8 cellular contexts compared by ENCODE assay signal in the genomic region with DNA sequence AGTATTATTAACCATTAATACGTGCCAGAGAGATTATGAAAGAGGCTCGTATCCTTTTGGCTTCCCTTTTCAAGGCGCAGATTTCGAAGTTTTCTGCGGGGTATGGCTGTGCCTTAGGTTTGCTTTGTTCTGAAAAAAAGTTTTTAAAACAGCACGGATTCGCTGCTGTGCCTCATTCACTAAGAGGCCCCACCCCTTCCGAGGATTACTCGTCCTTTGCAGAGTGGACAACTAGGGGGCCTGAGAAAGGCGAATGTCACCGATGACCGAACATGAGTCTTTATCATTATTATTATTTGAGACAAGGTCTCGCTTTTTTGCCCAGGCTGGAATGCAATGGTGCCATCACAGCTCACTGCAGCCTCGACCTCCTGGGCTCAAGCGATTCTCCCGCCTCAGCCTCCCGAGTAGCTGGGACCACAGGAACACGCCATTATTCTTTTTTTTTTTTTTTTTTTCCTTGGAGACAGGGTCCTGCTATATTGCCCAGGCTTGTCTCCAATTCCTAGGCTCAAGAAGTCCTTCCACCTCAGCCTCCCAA. TPM values are rescaled to one million over a fixed set of nuclear protein-coding genes. Genes with fewer than 3 reads are reported as not detected.
DNase-seq lines count a peak whose midpoint lies in the region; TF ChIP-seq lines count a peak whose summit lies in the region.

No MANE protein-coding gene starts in this region.

- peak; percentile 38 for TF ChIP-seq CTCF in left ventricle myocardium inferior (IDR thresholded peaks at IDR 0.05; ENCODE audit: borderline replicate concordance)

- no peaks in the 10 kb centered on the region for H3K27me3 ChIP-seq in left ventricle myocardium inferior (ENCODE audit: low read depth)

- peak overlapping the region; percentile 78 for H3K4me3 ChIP-seq in left ventricle myocardium inferior

- intact Hi-C loops in left ventricle myocardium inferior (cut with micrococcal nuclease), result loop anchor here (10.0 kb wide), 1 partner anchor 117 kb away; a partner anchor contains a TSS

- peak overlapping the region; percentile 97 for H3K27ac ChIP-seq in left ventricle myocardium inferior (replicated peaks)

- peaks cover 54% of the 10 kb centered on the region for H3K4me1 ChIP-seq in left ventricle myocardium inferior

- H3K36me3 ChIP-seq in left ventricle myocardium inferior, result peaks cover 26% of the 10 kb centered on the region

- DNase-seq in activated CD8-positive, alpha-beta memory T cell treated with anti-CD3 and anti-CD28 coated beads for 24 hours, result peak; percentile 62
- DNase-seq in activated CD8-positive, alpha-beta memory T cell treated with anti-CD3 and anti-CD28 coated beads, Interleukin-2, amount 50 U/mL, for 4 hours, result no peak
- peak; percentile 67 for DNase-seq in HCEC 1CT
- peak; percentile 40 for DNase-seq in NCI-H460 (ENCODE audit: extremely low read depth, low read depth)
- DNase-seq in amniotic stem cell (lab: John Stamatoyannopoulos, UW), result peak; percentile 76
- peak; percentile 28 for DNase-seq in left ventricle myocardium inferior
- DNase-seq in pons (ENCODE audit: low spot score), result peak; percentile 64
- no peak for DNase-seq in KG1 (lab: John Stamatoyannopoulos, UW)

- no peaks in the 10 kb centered on the region for H3K9me3 ChIP-seq in left ventricle myocardium inferior (replicated peaks)

RNA-seq across cellular contexts. Expression of a gene that starts 0.7 kb away (rescaled TPM):
- total RNA-seq in NCI-H460 (2014; rRNA removed; shearing (Covaris generic)), result 298 and 356 TPM in 2 replicates
- 19.2 and 23.2 TPM in 2 replicates for polyA plus RNA-seq in NCI-H460 (2014; cell fraction: nucleus; rRNA removed)
- total RNA-seq in left ventricle myocardium inferior, result 165 TPM

RNA-seq across cellular contexts. Expression of a gene that starts 31.4 kb away (rescaled TPM):
- total RNA-seq in NCI-H460 (2014; rRNA removed; shearing (Covaris generic)), result 12.5 and 13.1 TPM in 2 replicates
- polyA plus RNA-seq in NCI-H460 (2014; cell fraction: nucleus; rRNA removed), result 8.3 and 10.1 TPM in 2 replicates
- 8.1 TPM for total RNA-seq in left ventricle myocardium inferior

RNA-seq across cellular contexts. Expression of a gene that starts 36.3 kb away (rescaled TPM):
- 7.4 and 7.5 TPM in 2 replicates for total RNA-seq in NCI-H460 (2014; rRNA removed; shearing (Covaris generic))
- polyA plus RNA-seq in NCI-H460 (2014; cell fraction: nucleus; rRNA removed), result 6.9 and 8.7 TPM in 2 replicates
- 27.4 TPM for total RNA-seq in left ventricle myocardium inferior

Comparison
In these comparisons a context has a peak if more than half of its experiments do, and no peak if none do; other contexts are left out.
1. DNase-seq: peak in activated CD8-positive, alpha-beta memory T cell treated with anti-CD3 and anti-CD28 coated beads for 24 hours (single experiment), HCEC 1CT (single experiment), NCI-H460 (single experiment), amniotic stem cell (single experiment), left ventricle myocardium inferior (single experiment) and pons (single experiment); none in activated CD8-positive, alpha-beta memory T cell treated with anti-CD3 and anti-CD28 coated beads, Interleukin-2, amount 50 U/mL, for 4 hours (single experiment) and KG1 (single experiment).